8 cellular contexts compared by ENCODE assay signal in genomic region chr18:62425465-62426190, GRCh38.
DNase-seq lines count a peak whose midpoint lies in the region; ATAC-seq and TF ChIP-seq lines count a peak whose summit lies in the region.

No MANE protein-coding gene starts in this region.

- peak in 1 of 3 donors; percentile 18 for TF ChIP-seq CTCF in omental fat pad (IDR thresholded peaks at IDR 0.05)
- TF ChIP-seq CTCF in vagina (IDR thresholded peaks at IDR 0.05): peak; percentile 66 to 89 (median 71)

- H3K4me1 ChIP-seq in CD8-positive, alpha-beta memory T cell (ENCODE audit: insufficient read depth, low read length): peaks cover 10% of the 10 kb centered on the region
- peaks cover 8% of the 10 kb centered on the region for H3K4me1 ChIP-seq in vagina

- peaks cover 11 to 19% (median 17%) of the 10 kb centered on the region in 3 donors for H3K4me1 Mint-ChIP-seq in CD8-positive, alpha-beta memory T cell

- DNase-seq in CD8-positive, alpha-beta memory T cell: peak; percentile 15 to 56 (median 51)
- DNase-seq in H4 (ENCODE audit: low spot score): peak; percentile 96
- DNase-seq in NCI-H1417 (lab: John Stamatoyannopoulos, UW): peak; percentile 78 to 97 (median 90)
- peak; percentile 88 for DNase-seq in SKM-1 treated with dmso at 0.1 percent for 144 hours (lab: John Stamatoyannopoulos, UW; ENCODE audit: unreplicated experiment)
- DNase-seq in Right ventricle myocardium inferior (ENCODE audit: missing footprints): no peak
- DNase-seq in omental fat pad (ENCODE audit: low spot score): peak; percentile 39
- peak in 1 of 2 donors; percentile 95 for DNase-seq in vagina (ENCODE audit: extremely low spot score in 2 of 2)

- H3K27me3 Mint-ChIP-seq in CD8-positive, alpha-beta memory T cell: peaks cover 4 to 12% of the 10 kb centered on the region in 2 donors

- H3K27ac Mint-ChIP-seq in CD8-positive, alpha-beta memory T cell: peak overlapping the region in 1 of 8 donors; percentile 10

- no peak overlapping the region for H3K4me3 Mint-ChIP-seq in CD8-positive, alpha-beta memory T cell

- H3K36me3 Mint-ChIP-seq in CD8-positive, alpha-beta memory T cell: peaks cover 0 to 13% (median 3%) of the 10 kb centered on the region in 3 donors

- H3K4me3 ChIP-seq in CD8-positive, alpha-beta memory T cell (ENCODE audit: low read length): no peak overlapping the region
- peak overlapping the region; percentile 29 to 34 for H3K4me3 ChIP-seq in vagina

- no peaks in the 10 kb centered on the region for H3K36me3 ChIP-seq in CD8-positive, alpha-beta memory T cell (ENCODE audit: insufficient read depth, low read length)
- no peaks in the 10 kb centered on the region for H3K36me3 ChIP-seq in vagina

- intact Hi-C loops in Right ventricle myocardium inferior (cut with DNase I) (loop anchor here (1.0 to 5.0 kb wide), 6 partner anchors 97 to 557 kb away; partner anchors contain the start of gene PHLPP1), vagina (cut with DNase I) (loop anchor here (5.0 kb wide), 1 partner anchor 162 kb away; no protein-coding TSS in a partner anchor)

- ATAC-seq in Right ventricle myocardium inferior (peak; percentile 93), omental fat pad (ENCODE audit: low FRiP score) (peak; percentile 95)

- CTCF ChIA-PET in CD8-positive, alpha-beta memory T cell (lab: Charles Lee): interaction anchor here (0.9 to 2.4 kb wide), 11 partner anchors 8 to 161 kb away, joined by 3 to 21 read pairs (median 6); no protein-coding TSS in a partner anchor

- no peaks in the 10 kb centered on the region for H3K27me3 ChIP-seq in CD8-positive, alpha-beta memory T cell (ENCODE audit: insufficient read depth, low read length, poor library complexity, severe bottlenecking)
- no peaks in the 10 kb centered on the region for H3K27me3 ChIP-seq in vagina

- TF ChIP-seq POLR2A in vagina (IDR thresholded peaks at IDR 0.05): no peak

- WGBS in adipose tissue, 3 donors: 4 to 7% (median 6%) methylated on average over 14 of the region's 14 CpGs

- H3K9me3 Mint-ChIP-seq in CD8-positive, alpha-beta memory T cell: peaks cover 0 to 8% (median 0%) of the 10 kb centered on the region in 5 donors

- H3K9me3 ChIP-seq in CD8-positive, alpha-beta memory T cell (ENCODE audit: low read length): no peaks in the 10 kb centered on the region
- no peaks in the 10 kb centered on the region for H3K9me3 ChIP-seq in vagina

- H3K27ac ChIP-seq in CD8-positive, alpha-beta memory T cell (ENCODE audit: low read depth, low read length): no peak overlapping the region
- H3K27ac ChIP-seq in adipose tissue (ENCODE audit: low read depth, low read length) (peak overlapping the region; percentile 68), vagina (peak overlapping the region; percentile 87)

- POLR2A ChIA-PET in CD8-positive, alpha-beta memory T cell (lab: Charles Lee): interaction anchor here (1.2 kb wide), 1 partner anchor 97 kb away, joined by 5 read pairs; the partner anchor contains the start of gene ZCCHC2
